Comparison of ENCODE assay signal across 37 cellular contexts in the genomic region with DNA sequence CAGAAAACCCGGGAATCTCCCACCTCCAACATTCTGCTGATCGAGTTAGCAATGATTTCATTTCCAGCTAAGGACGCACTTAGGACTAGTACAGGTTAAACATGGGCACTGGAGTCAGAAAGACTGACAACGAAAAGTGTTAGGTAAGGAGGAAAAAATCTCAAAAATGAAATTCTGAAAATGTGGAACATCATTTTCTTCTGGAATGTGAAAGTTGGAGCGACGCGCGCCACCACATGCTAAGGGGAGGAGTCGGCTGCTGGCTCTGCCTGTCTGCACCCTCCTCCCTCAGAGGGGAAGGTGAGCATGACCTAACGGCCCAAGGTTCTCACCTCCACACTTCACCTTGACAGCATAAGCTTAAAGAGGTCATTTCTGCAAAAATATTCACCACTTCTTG.
DNase-seq lines count a peak whose midpoint lies in the region; ATAC-seq, FAIRE-seq and TF ChIP-seq lines count a peak whose summit lies in the region.
"Had no signal": no experiment of that assay in that cellular context is flagged by ENCODE, and none has a peak within 500 bp of the region (broad histone marks: within the 10 kb centered on the region; RNA-seq: fewer than 3 reads in every experiment).

No MANE protein-coding gene starts in this region.

- H3K36me3 ChIP-seq in osteoblast (ENCODE audit: insufficient read depth, low read length), result no peaks in the 10 kb centered on the region
- H3K36me3 ChIP-seq in trophoblast cell (ENCODE audit: control insufficient read depth in 1 of 2, insufficient read depth in 2 of 2, low read length in 2 of 2), result no peaks in the 10 kb centered on the region
- H3K36me3 ChIP-seq in upper lobe of left lung, result no peaks in the 10 kb centered on the region
- H3K36me3 ChIP-seq in neuronal stem cell (replicated peaks in 1 of 2; ENCODE audit: control insufficient read depth in 2 of 2, insufficient read depth in 2 of 2, low read length in 2 of 2), result no peaks in the 10 kb centered on the region
- H3K36me3 ChIP-seq: BE2C had no signal

- no peak for ATAC-seq in upper lobe of left lung (ENCODE audit: low FRiP score in 2 of 2)
- no peak for ATAC-seq in GM18520 (IDR thresholded peaks at IDR 0.05; ENCODE audit: unreplicated experiment)
- ATAC-seq: A549; CD8-positive, alpha-beta T cell had no signal

- H3K4me3 ChIP-seq in osteoblast (ENCODE audit: insufficient read depth, low read length) (no peak overlapping the region), trophoblast cell (ENCODE audit: low read depth, low read length) (no peak overlapping the region), upper lobe of left lung (no peak overlapping the region), neuronal stem cell (ENCODE audit: low read length in 2 of 2) (no peak overlapping the region)
- H3K4me3 ChIP-seq: A549; BLaER1; BLaER1 treated with 17β-estradiol and CSF1 and Interleukin-3, amounts not matched to agents 10 nM and 100 nM had no signal

- H3K36me3 Mint-ChIP-seq in mesothelial cell of epicardium, result peaks cover 14% of the 10 kb centered on the region
- H3K36me3 Mint-ChIP-seq: CD14-positive monocyte; CD4-positive, alpha-beta memory T cell; CD4-positive, CD25-positive, alpha-beta regulatory T cell; CD8-positive, alpha-beta T cell had no signal

- H3K9me3 ChIP-seq in osteoblast (ENCODE audit: low read depth, low read length) (peaks cover 5% of the 10 kb centered on the region), trophoblast cell (ENCODE audit: insufficient read depth, low read depth, low read length) (peaks cover 7% of the 10 kb centered on the region), upper lobe of left lung (peaks cover 0 to 15% (median 10%) of the 10 kb centered on the region in 4 donors), neuronal stem cell (replicated peaks in 1 of 2; ENCODE audit: control insufficient read depth in 2 of 2, insufficient read depth in 1 of 2, low read depth in 1 of 2, low read length in 2 of 2) (peaks cover 6 to 8% of the 10 kb centered on the region in 2 donors)
- H3K9me3 ChIP-seq: BE2C had no signal

- no peak overlapping the region for H4K91ac ChIP-seq in trophoblast cell (ENCODE audit: low read depth, low read length)
- no peak overlapping the region for H4K91ac ChIP-seq in neuronal stem cell (ENCODE audit: low read depth, low read length, poor library complexity)

- H3K27ac ChIP-seq in osteoblast (ENCODE audit: low read depth, low read length) (no peak overlapping the region), trophoblast cell (ENCODE audit: low read depth, low read length) (no peak overlapping the region), upper lobe of left lung (no peak overlapping the region), neuronal stem cell (replicated peaks; ENCODE audit: low read length) (no peak overlapping the region)
- H3K27ac ChIP-seq: 22Rv1; A549; BLaER1; BLaER1 treated with 17β-estradiol and CSF1 and Interleukin-3, amounts not matched to agents 10 nM and 100 nM; C4-2B had no signal

- DNase-seq in HTR-8/SVneo (ENCODE audit: insufficient read length, low spot score) (no peak), mesothelial cell of epicardium (ENCODE audit: low spot score in 2 of 2, unreplicated experiment in 2 of 2) (no peak), osteoblast (ENCODE audit: insufficient read length, low spot score, missing footprints) (peak; percentile 48), trophoblast cell (peak; percentile 71 to 91), cerebellum (ENCODE audit: low spot score) (no peak), upper lobe of left lung (no peak), neuronal stem cell (ENCODE audit: low spot score) (no peak)
- DNase-seq: 8988T; ACHN; AML-193; BE2C; C1 segment of cervical spinal cord; Caco-2; Calu3; CD4-positive, alpha-beta memory T cell; CD4-positive, alpha-beta T cell; CD4-positive, CD25-positive, alpha-beta regulatory T cell; CD8-positive, alpha-beta memory T cell; CD8-positive, alpha-beta T cell; COR-L47; DMS 273 treated with DMSO at 0.1 percent for 48 hours; DMS153; DMS53; DMS79; DMS79 treated with DMSO at 0.1 percent for 48 hours; DND-41; EL had no signal

- H3K9ac ChIP-seq in trophoblast cell (ENCODE audit: low read length) (no peak overlapping the region), neuronal stem cell (ENCODE audit: low read depth, low read length, poor library complexity) (no peak overlapping the region)
- H3K9ac ChIP-seq: BLaER1; BLaER1 treated with 17β-estradiol and CSF1 and Interleukin-3, amounts not matched to agents 10 nM and 100 nM had no signal

- H3K27me3 ChIP-seq in osteoblast (ENCODE audit: insufficient read depth, low read length) (peaks cover 18% of the 10 kb centered on the region), trophoblast cell (ENCODE audit: insufficient read depth, low read length) (no peaks in the 10 kb centered on the region), upper lobe of left lung (no peaks in the 10 kb centered on the region), neuronal stem cell (ENCODE audit: control insufficient read depth in 3 of 3, insufficient read depth in 3 of 3, low read depth in 1 of 3, low read length in 3 of 3) (peaks cover 0 to 6% (median 0%) of the 10 kb centered on the region in 3 experiments)
- H3K27me3 ChIP-seq: BE2C; BLaER1; BLaER1 treated with 17β-estradiol and CSF1 and Interleukin-3, amounts not matched to agents 10 nM and 100 nM had no signal

- no peaks in the 10 kb centered on the region for H4K20me1 ChIP-seq in osteoblast (ENCODE audit: insufficient read depth, low read length)
- H4K20me1 ChIP-seq: BLaER1; BLaER1 treated with 17β-estradiol and CSF1 and Interleukin-3, amounts not matched to agents 10 nM and 100 nM had no signal

- H3K18ac ChIP-seq in trophoblast cell (ENCODE audit: low read length), result no peak overlapping the region
- no peak overlapping the region for H3K18ac ChIP-seq in neuronal stem cell (ENCODE audit: low read length)

- H3K79me1 ChIP-seq in trophoblast cell (ENCODE audit: low read length), result no peaks in the 10 kb centered on the region
- H3K79me1 ChIP-seq in neuronal stem cell (ENCODE audit: low read depth, low read length), result no peaks in the 10 kb centered on the region

- peaks cover 25% of the 10 kb centered on the region for H3K4me1 Mint-ChIP-seq in mesothelial cell of epicardium
- H3K4me1 Mint-ChIP-seq: B cell; CD14-positive monocyte; CD4-positive, alpha-beta memory T cell; CD4-positive, CD25-positive, alpha-beta regulatory T cell; CD8-positive, alpha-beta memory T cell had no signal

- H3K4ac ChIP-seq in trophoblast cell (ENCODE audit: low read depth, low read length) (no peak overlapping the region), neuronal stem cell (ENCODE audit: low read length) (no peak overlapping the region)

- no peak for TF ChIP-seq EP300 in upper lobe of left lung (IDR thresholded peaks at IDR 0.05)

- H2BK120ac ChIP-seq in trophoblast cell (ENCODE audit: insufficient read depth, low read length, poor library complexity) (no peak overlapping the region), neuronal stem cell (ENCODE audit: low read depth, low read length) (no peak overlapping the region)

- H3K4me1 ChIP-seq in osteoblast (ENCODE audit: insufficient read depth, low read length) (no peaks in the 10 kb centered on the region), trophoblast cell (ENCODE audit: control insufficient read depth in 1 of 2, insufficient read depth in 2 of 2, low read length in 2 of 2) (peaks cover 0 to 2% of the 10 kb centered on the region in 2 experiments), upper lobe of left lung (no peaks in the 10 kb centered on the region), neuronal stem cell (ENCODE audit: control insufficient read depth in 2 of 2, insufficient read depth in 1 of 2, low read depth in 1 of 2, low read length in 2 of 2) (no peaks in the 10 kb centered on the region)
- H3K4me1 ChIP-seq: A549, BE2C, BLaER1, Caco-2 had no signal

- FAIRE-seq in HTR-8/SVneo (lab: Jason Lieb, UNC), result peak; percentile 67
- FAIRE-seq: A204.1, A549, D721Med had no signal

- no peak for TF ChIP-seq CTCF in mesothelial cell of epicardium (IDR thresholded peaks at IDR 0.05; ENCODE audit: unreplicated experiment)
- TF ChIP-seq CTCF in osteoblast (IDR thresholded peaks at IDR 0.05; ENCODE audit: extremely low read depth, low read depth, low read length), result no peak
- TF ChIP-seq CTCF in upper lobe of left lung (IDR thresholded peaks at IDR 0.05), result no peak

- H3K4me3 Mint-ChIP-seq in mesothelial cell of epicardium, result no peak overlapping the region
- H3K4me3 Mint-ChIP-seq: B cell; CD14-positive monocyte; CD4-positive, alpha-beta memory T cell; CD4-positive, alpha-beta T cell; CD4-positive, CD25-positive, alpha-beta regulatory T cell; CD8-positive, alpha-beta memory T cell; CD8-positive, alpha-beta T cell had no signal

- H2BK12ac ChIP-seq in trophoblast cell (ENCODE audit: low read length) (no peak overlapping the region), neuronal stem cell (ENCODE audit: low read length) (no peak overlapping the region)

- no peak overlapping the region for H4K12ac ChIP-seq in trophoblast cell (ENCODE audit: low read depth, low read length)

- H3K23ac ChIP-seq in trophoblast cell (ENCODE audit: low read length), result no peak overlapping the region
- H3K23ac ChIP-seq in neuronal stem cell (ENCODE audit: low read depth, low read length, poor library complexity), result no peak overlapping the region

- H4K8ac ChIP-seq in trophoblast cell (ENCODE audit: low read depth, low read length), result no peak overlapping the region
- no peak overlapping the region for H4K8ac ChIP-seq in neuronal stem cell (ENCODE audit: low read depth, low read length)

- H3K79me2 ChIP-seq in osteoblast (ENCODE audit: insufficient read depth, low read length), result no peaks in the 10 kb centered on the region
- H3K79me2 ChIP-seq in trophoblast cell (ENCODE audit: control insufficient read depth, insufficient read depth, low read length, poor library complexity), result no peaks in the 10 kb centered on the region

- no peak overlapping the region for H2AK5ac ChIP-seq in trophoblast cell (ENCODE audit: low read length)
- H2AK5ac ChIP-seq in neuronal stem cell (ENCODE audit: low read depth, low read length), result no peak overlapping the region

- H3K14ac ChIP-seq in trophoblast cell (ENCODE audit: low read length) (no peak overlapping the region), neuronal stem cell (ENCODE audit: low read length) (no peak overlapping the region)

- H2AFZ ChIP-seq in osteoblast (ENCODE audit: low read length), result no peak overlapping the region
- no peak overlapping the region for H2AFZ ChIP-seq in trophoblast cell (ENCODE audit: insufficient read depth, low read length, poor library complexity)
- no peak overlapping the region for H2AFZ ChIP-seq in neuronal stem cell (ENCODE audit: low read length)

- no CpG with 5 or more reads among the region's 10 CpGs for WGBS in trophoblast cell (ENCODE audit: extremely low coverage, insufficient coverage, insufficient read length)
- WGBS in upper lobe of left lung, 2 donors, result 71 to 73% methylated on average over 10 of the region's 10 CpGs
- WGBS in neuronal stem cell (ENCODE audit: extremely low coverage in 2 of 2, insufficient read length in 2 of 2, insufficient replicate concordance in 1 of 2), 2 donors, result no CpG with 5 or more reads among the region's 10 CpGs

- no peak overlapping the region for H2BK15ac ChIP-seq in neuronal stem cell (ENCODE audit: low read length)

- TF ChIP-seq POLR2A in upper lobe of left lung (IDR thresholded peaks at IDR 0.05), result no peak

- H3K27ac Mint-ChIP-seq in mesothelial cell of epicardium, result peak overlapping the region; percentile 93
- H3K27ac Mint-ChIP-seq: B cell; CD14-positive monocyte; CD4-positive, alpha-beta memory T cell; CD4-positive, alpha-beta T cell; CD4-positive, CD25-positive, alpha-beta regulatory T cell; CD8-positive, alpha-beta memory T cell; CD8-positive, alpha-beta T cell had no signal

- no peak overlapping the region for H3K4me2 ChIP-seq in osteoblast (ENCODE audit: insufficient read depth, low read length)
- no peak overlapping the region for H3K4me2 ChIP-seq in trophoblast cell (ENCODE audit: low read length)
- no peak overlapping the region for H3K4me2 ChIP-seq in neuronal stem cell (ENCODE audit: insufficient read depth, low read length, poor library complexity, severe bottlenecking)
- H3K4me2 ChIP-seq: A549; BLaER1; BLaER1 treated with 17β-estradiol and CSF1 and Interleukin-3, amounts not matched to agents 10 nM and 100 nM had no signal

- H3K27me3 Mint-ChIP-seq in mesothelial cell of epicardium (ENCODE audit: low read depth), result no peaks in the 10 kb centered on the region

- H3K9me3 Mint-ChIP-seq in mesothelial cell of epicardium, result peaks cover 18% of the 10 kb centered on the region
- H3K9me3 Mint-ChIP-seq: CD4-positive, alpha-beta T cell had no signal

- H2BK5ac ChIP-seq in trophoblast cell (ENCODE audit: low read depth, low read length, poor library complexity), result no peak overlapping the region
- no peak overlapping the region for H2BK5ac ChIP-seq in neuronal stem cell (ENCODE audit: low read length)

Comparison
In these comparisons a context has a peak if more than half of its experiments do, and no peak if none do; other contexts are left out.
1. DNase-seq: peak in osteoblast (single experiment) and trophoblast cell (2 of 2); none in HTR-8/SVneo (single experiment), mesothelial cell of epicardium (0 of 2), cerebellum (single experiment), upper lobe of left lung (0 of 2) and neuronal stem cell (single experiment).